In genomic region chr6:118386975-118387374, GRCh38 we compare ENCODE assay signal across 1 cellular context.
TF ChIP-seq lines count a peak whose summit lies in the region.

No MANE protein-coding gene starts in this region.

TF ChIP-seq in A549, 52 proteins besides CTCF, POLR2A, EP300 and RAD21 (continued from another document):
- TF ChIP-seq REST (IDR thresholded peaks at IDR 0.05) (no peak), MAX (IDR thresholded peaks at IDR 0.05) (no peak), KDM5A (IDR thresholded peaks at IDR 0.05) (no peak), CBX2 (IDR thresholded peaks at IDR 0.05; ENCODE audit: borderline replicate concordance, low read depth) (no peak), NFE2L2 (conservative IDR thresholded peaks at IDR 0.05; ENCODE audit: low read length) (peak; percentile 78), FOXS1 (CRISPR knock-in tag; IDR thresholded peaks at IDR 0.05) (no peak), BCL3 (IDR thresholded peaks at IDR 0.05) (no peak), FOSB (CRISPR knock-in tag; IDR thresholded peaks at IDR 0.05) (no peak)
